ENCODE assay signal across 18 cellular contexts in the genomic region with DNA sequence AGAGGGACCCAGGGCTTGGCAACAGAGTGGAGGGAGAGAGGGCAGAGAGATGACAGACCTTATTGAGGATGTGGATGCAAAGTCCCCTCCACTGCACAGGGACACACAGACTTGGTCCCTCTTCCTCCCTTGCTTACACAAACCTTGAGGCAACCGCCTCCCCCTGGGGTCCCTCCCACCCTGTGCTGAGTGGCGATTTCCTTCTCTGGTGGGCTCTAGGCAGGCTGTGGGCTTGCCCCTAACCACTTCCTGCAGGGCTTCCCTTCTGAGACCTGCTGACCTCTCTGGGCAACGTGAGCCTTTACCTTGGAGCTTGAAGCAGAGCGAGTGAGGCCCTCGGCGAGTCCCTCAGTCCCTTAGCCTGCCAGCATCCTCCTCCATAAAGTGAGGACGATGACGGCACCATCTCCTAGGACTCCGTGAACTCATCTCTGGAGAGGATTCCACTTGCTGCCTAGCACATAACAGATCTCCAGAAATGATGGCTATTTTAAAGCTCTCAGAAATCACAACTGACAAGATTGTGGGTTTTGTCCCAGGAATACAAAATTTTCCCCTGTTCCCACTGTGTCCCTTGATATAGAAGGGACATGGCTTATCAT.
"Had no signal": no experiment of that assay in that cellular context is flagged by ENCODE, and none has a peak within 500 bp of the region (broad histone marks: within the 10 kb centered on the region; RNA-seq: fewer than 3 reads in every experiment).

No MANE protein-coding gene starts in this region.

- H3K9me3 Mint-ChIP-seq: memory B cell; T-helper 2 cell treated with Interferon-gamma antibody and Interleukin-4, amounts not matched to agents 5 μg/mL and 100 μg/mL, for 36 hours had no signal

- H3K4me3 ChIP-seq: coronary artery, esophagus squamous epithelium, mucosa of descending colon, transverse colon had no signal

- H3K4me3 Mint-ChIP-seq: activated CD8-positive, alpha-beta memory T cell treated with anti-CD3 and anti-CD28 coated beads, Interleukin-2, amount 10 ng/mL, durations not matched to agents 7 days and 5 days; memory B cell; naive thymus-derived CD8-positive, alpha-beta T cell; T-helper 2 cell treated with Interferon-gamma antibody and Interleukin-4, amounts not matched to agents 5 μg/mL and 100 μg/mL, for 36 hours had no signal

- H3K36me3 Mint-ChIP-seq: activated CD8-positive, alpha-beta memory T cell treated with anti-CD3 and anti-CD28 coated beads, Interleukin-2, amount 10 ng/mL, durations not matched to agents 7 days and 5 days; memory B cell had no signal

- H3K27me3 ChIP-seq: esophagus squamous epithelium, transverse colon had no signal

- ATAC-seq: activated CD8-positive, alpha-beta memory T cell treated with anti-CD3 and anti-CD28 coated beads, Interleukin-2, amount 10 ng/mL, durations not matched to agents 7 days and 5 days; left ventricle myocardium superior; mucosa of descending colon; naive thymus-derived CD8-positive, alpha-beta T cell had no signal

- H3K9me3 ChIP-seq: esophagus squamous epithelium, mucosa of descending colon, neutrophil, transverse colon had no signal

- H3K36me3 ChIP-seq: neutrophil, transverse colon had no signal

- DNase-seq: activated CD4-positive, alpha-beta T cell treated with anti-CD3 and anti-CD28 coated beads for 1 hour; activated CD4-positive, alpha-beta T cell treated with anti-CD3 and anti-CD28 coated beads, Interleukin-2, amount 50 U/mL, for 4 hours; activated CD8-positive, alpha-beta memory T cell treated with anti-CD3 and anti-CD28 coated beads, Interleukin-2, amount 10 ng/mL, durations not matched to agents 7 days and 5 days; activated effector memory CD4-positive, alpha-beta T cell treated with Interleukin-2 at 50 U/mL for 16 hours; activated naive CD4-positive, alpha-beta T cell treated with anti-CD3 and anti-CD28 coated beads, Interleukin-2, amount 50 U/mL, for 16 hours; activated T-cell treated with anti-CD3 and anti-CD28 coated beads, Interleukin-2, amount 50 U/mL, for 1 hour; effector CD4-positive, alpha-beta T cell; esophagus squamous epithelium; kidney glomerular epithelial cell; left ventricle myocardium superior; mucosa of descending colon; naive thymus-derived CD8-positive, alpha-beta T cell; stimulated activated CD4-positive, alpha-beta T cell treated with anti-CD3 and anti-CD28 coated beads, Interleukin-1b, Interleukin-23, amount 100 ng/mL, for 48 hours; transverse colon had no signal

- H3K4me1 ChIP-seq: esophagus squamous epithelium had no signal

- H3K27ac ChIP-seq: coronary artery, esophagus squamous epithelium, neutrophil, transverse colon had no signal

- H3K27ac Mint-ChIP-seq: activated CD8-positive, alpha-beta memory T cell treated with anti-CD3 and anti-CD28 coated beads, Interleukin-2, amount 10 ng/mL, durations not matched to agents 7 days and 5 days; memory B cell; T-helper 2 cell treated with Interferon-gamma antibody and Interleukin-4, amounts not matched to agents 5 μg/mL and 100 μg/mL, for 36 hours had no signal
